Comparison of ENCODE assay signal across 17 cellular contexts in the genomic region with DNA sequence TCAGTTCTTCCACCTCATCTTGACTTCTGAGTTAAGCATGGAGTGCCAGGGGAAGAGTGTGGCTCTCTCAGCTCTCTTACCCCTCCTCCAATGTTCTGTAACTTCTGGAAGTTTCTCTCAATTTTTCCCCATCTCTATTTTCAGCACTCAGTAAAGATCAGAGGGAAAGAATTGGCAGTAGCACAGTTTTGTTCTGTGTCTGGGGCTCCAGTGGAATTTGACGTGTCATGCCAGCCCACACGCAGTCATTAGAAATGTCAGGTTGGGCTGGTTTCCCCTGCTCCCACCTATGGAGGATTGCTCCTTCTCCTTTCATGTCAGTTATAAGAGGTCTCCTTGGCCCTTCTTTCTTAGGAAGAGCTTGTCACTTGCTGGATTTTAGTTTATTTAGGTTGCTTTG.
DNase-seq lines count a peak whose midpoint lies in the region; ATAC-seq and TF ChIP-seq lines count a peak whose summit lies in the region.
"Had no signal": no experiment of that assay in that cellular context is flagged by ENCODE, and none has a peak within 500 bp of the region (broad histone marks: within the 10 kb centered on the region; RNA-seq: fewer than 3 reads in every experiment).

No MANE protein-coding gene starts in this region.

- no peak overlapping the region for H3K27ac Mint-ChIP-seq in Caco-2 (ENCODE audit: unreplicated experiment)

- peak overlapping the region; percentile 50 for H3K9ac ChIP-seq in mesenchymal stem cell (ENCODE audit: low read length)

- peak overlapping the region; percentile 19 to 46 for H3K18ac ChIP-seq in mesenchymal stem cell (ENCODE audit: low read depth in 1 of 2, low read length in 2 of 2)

- H2AK5ac ChIP-seq in mesenchymal stem cell (ENCODE audit: low read length, severe bottlenecking): no peak overlapping the region

- WGBS in right cardiac atrium: 19% methylated on average over 2 of the region's 2 CpGs
- WGBS in mesenchymal stem cell: 73% methylated on average over 2 of the region's 2 CpGs

- peak overlapping the region; percentile 31 for H2AFZ ChIP-seq in mesenchymal stem cell (ENCODE audit: low read depth, low read length)

- H3K9me3 ChIP-seq in right cardiac atrium (ENCODE audit: control insufficient read depth, low read length): no peaks in the 10 kb centered on the region
- peaks cover 28% of the 10 kb centered on the region for H3K9me3 ChIP-seq in left ventricle myocardium inferior (replicated peaks)
- H3K9me3 ChIP-seq in mesenchymal stem cell (ENCODE audit: control insufficient read depth, low read length): peaks cover 11% of the 10 kb centered on the region
- H3K9me3 ChIP-seq in Caco-2: peaks cover 9% of the 10 kb centered on the region; the same call in 1 of the 2 replicates
- H3K9me3 ChIP-seq: body of pancreas, mucosa of descending colon, suprapubic skin had no signal

- no peak overlapping the region for H3K14ac ChIP-seq in mesenchymal stem cell (ENCODE audit: low read length in 2 of 2)

- peak overlapping the region in 1 of 2 experiments; percentile 41 for H3K4ac ChIP-seq in mesenchymal stem cell (ENCODE audit: low read depth in 1 of 2, low read length in 2 of 2)

- in situ Hi-C loops in brain microvascular endothelial cell (cut with HindIII; ENCODE audit: low pct_ligation_motif_present, low sequenced_read_pairs): no loop called here

- H3K27ac ChIP-seq in right cardiac atrium (ENCODE audit: low read length) (no peak overlapping the region), left ventricle myocardium inferior (replicated peaks) (no peak overlapping the region), brain microvascular endothelial cell (peak overlapping the region; percentile 40), mesenchymal stem cell (ENCODE audit: low read length, poor library complexity, severe bottlenecking) (no peak overlapping the region)
- H3K27ac ChIP-seq: body of pancreas, suprapubic skin had no signal

- no peaks in the 10 kb centered on the region for H3K27me3 Mint-ChIP-seq in Caco-2 (ENCODE audit: insufficient read depth, unreplicated experiment)

- no peaks in the 10 kb centered on the region for H3K36me3 Mint-ChIP-seq in Caco-2 (ENCODE audit: insufficient read depth, unreplicated experiment)

- no peaks in the 10 kb centered on the region for H3K79me1 ChIP-seq in mesenchymal stem cell (replicated peaks; ENCODE audit: low read length, poor library complexity, severe bottlenecking)

- ATAC-seq in right cardiac atrium: peak; percentile 31 to 59
- ATAC-seq: body of pancreas, mucosa of descending colon had no signal

- CTCF ChIA-PET in Caco-2 (lab: Charles Lee): no interaction called here

- peaks cover 12% of the 10 kb centered on the region for H3K9me3 Mint-ChIP-seq in Caco-2 (ENCODE audit: unreplicated experiment)

- H3K4me1 ChIP-seq in right cardiac atrium (ENCODE audit: control insufficient read depth, insufficient read depth, low read length) (no peaks in the 10 kb centered on the region), left ventricle myocardium inferior (no peaks in the 10 kb centered on the region), mesenchymal stem cell (ENCODE audit: control insufficient read depth, insufficient read depth, low read depth, low read length) (peaks cover 1% of the 10 kb centered on the region), Caco-2 (no peaks in the 10 kb centered on the region)
- H3K4me1 ChIP-seq: body of pancreas, suprapubic skin had no signal

- H3K27me3 ChIP-seq in right cardiac atrium (ENCODE audit: control insufficient read depth, insufficient read depth): no peaks in the 10 kb centered on the region
- H3K27me3 ChIP-seq in left ventricle myocardium inferior (ENCODE audit: low read depth): no peaks in the 10 kb centered on the region
- H3K27me3 ChIP-seq in brain microvascular endothelial cell (replicated peaks): no peaks in the 10 kb centered on the region
- no peaks in the 10 kb centered on the region for H3K27me3 ChIP-seq in mesenchymal stem cell (ENCODE audit: control insufficient read depth in 1 of 2, insufficient read depth in 1 of 2, low read length in 2 of 2)
- H3K27me3 ChIP-seq in Caco-2 (replicated peaks; ENCODE audit: control insufficient read depth, insufficient read depth, low read length): no peaks in the 10 kb centered on the region
- H3K27me3 ChIP-seq: body of pancreas, suprapubic skin had no signal

- no peaks in the 10 kb centered on the region for H3K4me1 Mint-ChIP-seq in Caco-2 (ENCODE audit: low read depth, unreplicated experiment)

- H3K4me3 ChIP-seq in right cardiac atrium (ENCODE audit: low read length) (no peak overlapping the region), left ventricle myocardium inferior (no peak overlapping the region), brain microvascular endothelial cell (ENCODE audit: low read depth, low read length) (no peak overlapping the region), mesenchymal stem cell (ENCODE audit: insufficient read depth in 1 of 2, low read depth in 1 of 2, low read length in 2 of 2) (no peak overlapping the region), Caco-2 (ENCODE audit: low read depth, low read length) (no peak overlapping the region)
- H3K4me3 ChIP-seq: body of pancreas, mucosa of descending colon, suprapubic skin had no signal

- no peak overlapping the region for H3K4me3 Mint-ChIP-seq in Caco-2 (ENCODE audit: unreplicated experiment)

- no peak overlapping the region for H3K23ac ChIP-seq in mesenchymal stem cell (ENCODE audit: low read length in 2 of 2)

- no peak overlapping the region for H4K91ac ChIP-seq in mesenchymal stem cell (ENCODE audit: low read length)

- peak overlapping the region; percentile 94 for H2BK120ac ChIP-seq in mesenchymal stem cell (ENCODE audit: low read depth, low read length)

- TF ChIP-seq CTCF in left ventricle myocardium inferior (IDR thresholded peaks at IDR 0.05; ENCODE audit: borderline replicate concordance): no peak
- TF ChIP-seq CTCF in brain microvascular endothelial cell (IDR thresholded peaks at IDR 0.05; ENCODE audit: low read depth, low read length, missing control alignments): no peak
- TF ChIP-seq CTCF in Caco-2 (IDR thresholded peaks at IDR 0.05; ENCODE audit: insufficient read depth in 1 of 2, low read depth in 1 of 2, low read length in 1 of 2, severe bottlenecking in 1 of 2, unreplicated experiment in 1 of 2): no peak

- no peak overlapping the region for H2BK5ac ChIP-seq in mesenchymal stem cell (ENCODE audit: low read depth, low read length, poor library complexity, severe bottlenecking)

- H3K36me3 ChIP-seq in left ventricle myocardium inferior: no peaks in the 10 kb centered on the region
- no peaks in the 10 kb centered on the region for H3K36me3 ChIP-seq in brain microvascular endothelial cell (replicated peaks)
- no peaks in the 10 kb centered on the region for H3K36me3 ChIP-seq in mesenchymal stem cell (ENCODE audit: control insufficient read depth in 1 of 2, insufficient read depth in 2 of 2, low read depth in 1 of 2, low read length in 2 of 2)
- H3K36me3 ChIP-seq in Caco-2 (ENCODE audit: control insufficient read depth, insufficient read depth, low read length): no peaks in the 10 kb centered on the region
- H3K36me3 ChIP-seq: suprapubic skin had no signal

- H2BK15ac ChIP-seq in mesenchymal stem cell (ENCODE audit: low read depth, poor library complexity, severe bottlenecking): no peak overlapping the region

- no peak for DNase-seq in right cardiac atrium
- no peak for DNase-seq in left ventricle myocardium inferior
- DNase-seq in brain microvascular endothelial cell: no peak
- DNase-seq in mesenchymal stem cell: peak; percentile 22
- DNase-seq in GM19238 (ENCODE audit: insufficient read length, low spot score): no peak
- no peak for DNase-seq in stimulated activated CD8-positive, alpha-beta memory T cell treated with anti-CD3 and anti-CD28 coated beads, Interleukin-4, amount 100 ng/mL, for 48 hours
- DNase-seq in Caco-2: no peak
- DNase-seq in cerebellar nuclear complex (lab: John Stamatoyannopoulos, UW): no peak
- DNase-seq: body of pancreas; effector CD4-positive, alpha-beta T cell; mucosa of descending colon; NCI-H1694 treated with DMSO at 0.1 percent for 48 hours; NCI-H510A; posterior cingulate gyrus; SHP77 treated with DMSO at 0.1 percent for 48 hours; T-helper 9 cell had no signal

- intact Hi-C loops in right cardiac atrium (cut with DNase I) (no loop called here), left ventricle myocardium inferior (cut with micrococcal nuclease) (no loop called here), Caco-2 (cut with micrococcal nuclease; ENCODE audit: unreplicated experiment) (no loop called here)

- no TSS peak for BruUV-seq in Caco-2 (replicated peaks; lab: Mats Ljungman, UMichigan)

- H4K8ac ChIP-seq in mesenchymal stem cell (ENCODE audit: low read length): peak overlapping the region; percentile 69

- POLR2A ChIA-PET in Caco-2 (lab: Charles Lee): no interaction called here

- H3K4me2 ChIP-seq in mesenchymal stem cell (ENCODE audit: low read length, poor library complexity, severe bottlenecking): no peak overlapping the region

- peak overlapping the region; percentile 54 to 72 for H2BK12ac ChIP-seq in mesenchymal stem cell (ENCODE audit: low read length in 2 of 2)
